1 cellular context compared by ENCODE assay signal in the genomic region with DNA sequence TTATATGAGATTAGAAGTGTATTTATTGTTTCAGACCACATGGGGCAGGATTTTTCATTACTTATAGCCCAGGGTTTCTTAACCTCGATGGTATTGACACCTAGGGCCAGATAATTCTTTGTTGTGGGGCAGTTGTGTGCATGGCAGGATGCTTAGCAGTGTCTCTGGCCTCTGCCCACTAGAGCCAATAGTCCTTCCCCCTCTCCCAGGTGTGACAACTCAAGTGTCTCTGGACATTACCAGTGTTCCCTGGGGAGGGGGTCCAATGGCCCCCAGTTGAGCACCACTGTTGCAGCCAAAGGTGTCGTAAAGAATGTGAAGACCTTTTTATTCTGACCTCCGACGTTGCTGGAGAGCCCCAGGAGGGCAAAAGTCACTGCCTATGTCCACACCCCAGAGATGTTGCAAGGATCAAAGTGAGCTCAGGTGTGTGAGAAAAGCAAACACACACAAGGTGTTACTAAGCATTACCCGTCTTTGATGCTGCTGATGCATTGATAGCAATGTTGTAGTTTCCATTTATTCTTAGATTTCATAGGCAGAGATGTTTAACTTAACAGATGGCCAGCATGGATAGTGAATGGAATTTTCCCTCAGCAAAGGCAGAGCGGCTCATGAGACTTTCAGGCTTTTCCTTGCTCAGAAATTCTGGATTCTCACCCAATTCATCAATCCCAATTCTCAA.
TF ChIP-seq lines count a peak whose summit lies in the region.

No MANE protein-coding gene starts in this region.

TF ChIP-seq in HepG2, 621 proteins besides CTCF, POLR2A, EP300 and RAD21 (continued from another document and continues in another):
- TF ChIP-seq, protein P1, sequence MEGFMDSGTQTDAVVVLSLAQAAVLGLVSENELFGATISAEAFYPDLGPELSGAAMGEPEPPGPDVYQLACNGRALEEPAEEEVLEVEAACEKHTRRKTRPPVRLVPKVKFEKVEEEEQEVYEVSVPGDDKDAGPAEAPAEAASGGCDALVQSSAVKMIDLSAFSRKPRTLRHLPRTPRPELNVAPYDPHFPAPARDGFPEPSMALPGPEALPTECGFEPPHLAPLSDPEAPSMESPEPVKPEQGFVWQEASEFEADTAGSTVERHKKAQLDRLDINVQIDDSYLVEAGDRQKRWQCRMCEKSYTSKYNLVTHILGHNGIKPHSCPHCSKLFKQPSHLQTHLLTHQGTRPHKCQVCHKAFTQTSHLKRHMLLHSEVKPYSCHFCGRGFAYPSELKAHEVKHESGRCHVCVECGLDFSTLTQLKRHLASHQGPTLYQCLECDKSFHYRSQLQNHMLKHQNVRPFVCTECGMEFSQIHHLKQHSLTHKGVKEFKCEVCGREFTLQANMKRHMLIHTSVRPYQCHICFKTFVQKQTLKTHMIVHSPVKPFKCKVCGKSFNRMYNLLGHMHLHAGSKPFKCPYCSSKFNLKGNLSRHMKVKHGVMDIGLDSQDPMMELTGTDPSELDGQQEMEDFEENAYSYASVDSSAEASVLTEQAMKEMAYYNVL (CRISPR knock-in tag; IDR thresholded peaks at IDR 0.05; ENCODE audit: borderline replicate concordance): peak; percentile 98
- TF ChIP-seq SOX6 (IDR thresholded peaks at IDR 0.05) (no peak), SOX6 (CRISPR knock-in tag; IDR thresholded peaks at IDR 0.05) (peak; percentile 99), SRSF9 (IDR thresholded peaks at IDR 0.05; ENCODE audit: borderline replicate concordance, insufficient read depth, low read depth, low read length, poor library complexity, severe bottlenecking) (no peak), MEF2D (CRISPR knock-in tag; IDR thresholded peaks at IDR 0.05) (peak; percentile 99), GPN1 (CRISPR knock-in tag; IDR thresholded peaks at IDR 0.05; ENCODE audit: borderline replicate concordance) (no peak), ZNF629 (CRISPR knock-in tag; conservative IDR thresholded peaks at IDR 0.05) (peak; percentile 80), MEIS1 (CRISPR knock-in tag; IDR thresholded peaks at IDR 0.05; ENCODE audit: borderline replicate concordance) (peak; percentile 95), GATA4 (IDR thresholded peaks at IDR 0.05; ENCODE audit: borderline replicate concordance, low read depth) (peak; percentile 100), ZNF343 (CRISPR knock-in tag; IDR thresholded peaks at IDR 0.05) (no peak; the same call in 1 of the 2 replicates), ARHGAP35 (CRISPR knock-in tag; IDR thresholded peaks at IDR 0.05; ENCODE audit: borderline replicate concordance) (no peak), CHCHD3 (CRISPR knock-in tag; IDR thresholded peaks at IDR 0.05) (no peak), CHD2 (IDR thresholded peaks at IDR 0.05; ENCODE audit: low read depth, low read length) (no peak), KDM4B (CRISPR knock-in tag; IDR thresholded peaks at IDR 0.05) (peak; percentile 98; the same call in 1 of the 2 replicates), PPARG (CRISPR knock-in tag; conservative IDR thresholded peaks at IDR 0.05) (peak; percentile 99), ZFAT (CRISPR knock-in tag; conservative IDR thresholded peaks at IDR 0.05) (no peak), AKAP8 (CRISPR knock-in tag; IDR thresholded peaks at IDR 0.05) (peak; percentile 97), ISL2 (CRISPR knock-in tag; IDR thresholded peaks at IDR 0.05) (peak; percentile 100), ZNF747 (CRISPR knock-in tag; IDR thresholded peaks at IDR 0.05; ENCODE audit: borderline replicate concordance) (peak; percentile 89; the same call in 1 of the 2 replicates), TP53 (CRISPR knock-in tag; conservative IDR thresholded peaks at IDR 0.05) (peak; percentile 95), NR2F6 (IDR thresholded peaks at IDR 0.05) (peak; percentile 100), NR2F6 (CRISPR knock-in tag; IDR thresholded peaks at IDR 0.05) (peak; percentile 100), FOXJ3 (CRISPR knock-in tag; IDR thresholded peaks at IDR 0.05; ENCODE audit: borderline replicate concordance) (peak; percentile 100)
- TF ChIP-seq, protein P2, sequence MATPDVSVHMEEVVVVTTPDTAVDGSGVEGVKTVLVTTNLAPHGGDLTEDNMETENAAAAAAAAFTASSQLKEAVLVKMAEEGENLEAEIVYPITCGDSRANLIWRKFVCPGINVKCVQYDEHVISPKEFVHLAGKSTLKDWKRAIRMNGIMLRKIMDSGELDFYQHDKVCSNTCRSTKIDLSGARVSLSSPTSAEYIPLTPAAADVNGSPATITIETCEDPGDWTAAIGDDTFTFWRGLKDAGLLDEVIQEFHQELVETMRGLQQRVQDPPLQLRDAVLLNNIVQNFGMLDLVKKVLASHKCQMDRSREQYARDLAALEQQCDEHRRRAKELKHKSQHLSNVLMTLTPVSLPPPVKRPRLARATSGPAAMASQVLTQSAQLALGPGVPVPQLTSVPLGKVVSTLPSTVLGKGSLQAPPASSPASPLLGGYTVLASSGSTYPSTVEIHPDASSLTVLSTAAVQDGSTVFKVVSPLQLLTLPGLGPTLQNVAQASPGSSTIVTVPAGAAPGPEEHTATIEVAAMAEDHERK (CRISPR knock-in tag; IDR thresholded peaks at IDR 0.05; ENCODE audit: low read depth): no peak
- TF ChIP-seq, protein P3, sequence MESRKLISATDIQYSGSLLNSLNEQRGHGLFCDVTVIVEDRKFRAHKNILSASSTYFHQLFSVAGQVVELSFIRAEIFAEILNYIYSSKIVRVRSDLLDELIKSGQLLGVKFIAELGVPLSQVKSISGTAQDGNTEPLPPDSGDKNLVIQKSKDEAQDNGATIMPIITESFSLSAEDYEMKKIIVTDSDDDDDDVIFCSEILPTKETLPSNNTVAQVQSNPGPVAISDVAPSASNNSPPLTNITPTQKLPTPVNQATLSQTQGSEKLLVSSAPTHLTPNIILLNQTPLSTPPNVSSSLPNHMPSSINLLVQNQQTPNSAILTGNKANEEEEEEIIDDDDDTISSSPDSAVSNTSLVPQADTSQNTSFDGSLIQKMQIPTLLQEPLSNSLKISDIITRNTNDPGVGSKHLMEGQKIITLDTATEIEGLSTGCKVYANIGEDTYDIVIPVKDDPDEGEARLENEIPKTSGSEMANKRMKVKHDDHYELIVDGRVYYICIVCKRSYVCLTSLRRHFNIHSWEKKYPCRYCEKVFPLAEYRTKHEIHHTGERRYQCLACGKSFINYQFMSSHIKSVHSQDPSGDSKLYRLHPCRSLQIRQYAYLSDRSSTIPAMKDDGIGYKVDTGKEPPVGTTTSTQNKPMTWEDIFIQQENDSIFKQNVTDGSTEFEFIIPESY (CRISPR knock-in tag; IDR thresholded peaks at IDR 0.05): peak; percentile 93
- TF ChIP-seq, protein P4, sequence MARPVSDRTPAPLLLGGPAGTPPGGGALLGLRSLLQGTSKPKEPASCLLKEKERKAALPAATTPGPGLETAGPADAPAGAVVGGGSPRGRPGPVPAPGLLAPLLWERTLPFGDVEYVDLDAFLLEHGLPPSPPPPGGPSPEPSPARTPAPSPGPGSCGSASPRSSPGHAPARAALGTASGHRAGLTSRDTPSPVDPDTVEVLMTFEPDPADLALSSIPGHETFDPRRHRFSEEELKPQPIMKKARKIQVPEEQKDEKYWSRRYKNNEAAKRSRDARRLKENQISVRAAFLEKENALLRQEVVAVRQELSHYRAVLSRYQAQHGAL (CRISPR knock-in tag; IDR thresholded peaks at IDR 0.05; ENCODE audit: not compliant biosample characterization): no peak
- TF ChIP-seq, protein P5, sequence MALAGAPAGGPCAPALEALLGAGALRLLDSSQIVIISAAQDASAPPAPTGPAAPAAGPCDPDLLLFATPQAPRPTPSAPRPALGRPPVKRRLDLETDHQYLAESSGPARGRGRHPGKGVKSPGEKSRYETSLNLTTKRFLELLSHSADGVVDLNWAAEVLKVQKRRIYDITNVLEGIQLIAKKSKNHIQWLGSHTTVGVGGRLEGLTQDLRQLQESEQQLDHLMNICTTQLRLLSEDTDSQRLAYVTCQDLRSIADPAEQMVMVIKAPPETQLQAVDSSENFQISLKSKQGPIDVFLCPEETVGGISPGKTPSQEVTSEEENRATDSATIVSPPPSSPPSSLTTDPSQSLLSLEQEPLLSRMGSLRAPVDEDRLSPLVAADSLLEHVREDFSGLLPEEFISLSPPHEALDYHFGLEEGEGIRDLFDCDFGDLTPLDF (CRISPR knock-in tag; IDR thresholded peaks at IDR 0.05): peak; percentile 81
- TF ChIP-seq, protein P6, sequence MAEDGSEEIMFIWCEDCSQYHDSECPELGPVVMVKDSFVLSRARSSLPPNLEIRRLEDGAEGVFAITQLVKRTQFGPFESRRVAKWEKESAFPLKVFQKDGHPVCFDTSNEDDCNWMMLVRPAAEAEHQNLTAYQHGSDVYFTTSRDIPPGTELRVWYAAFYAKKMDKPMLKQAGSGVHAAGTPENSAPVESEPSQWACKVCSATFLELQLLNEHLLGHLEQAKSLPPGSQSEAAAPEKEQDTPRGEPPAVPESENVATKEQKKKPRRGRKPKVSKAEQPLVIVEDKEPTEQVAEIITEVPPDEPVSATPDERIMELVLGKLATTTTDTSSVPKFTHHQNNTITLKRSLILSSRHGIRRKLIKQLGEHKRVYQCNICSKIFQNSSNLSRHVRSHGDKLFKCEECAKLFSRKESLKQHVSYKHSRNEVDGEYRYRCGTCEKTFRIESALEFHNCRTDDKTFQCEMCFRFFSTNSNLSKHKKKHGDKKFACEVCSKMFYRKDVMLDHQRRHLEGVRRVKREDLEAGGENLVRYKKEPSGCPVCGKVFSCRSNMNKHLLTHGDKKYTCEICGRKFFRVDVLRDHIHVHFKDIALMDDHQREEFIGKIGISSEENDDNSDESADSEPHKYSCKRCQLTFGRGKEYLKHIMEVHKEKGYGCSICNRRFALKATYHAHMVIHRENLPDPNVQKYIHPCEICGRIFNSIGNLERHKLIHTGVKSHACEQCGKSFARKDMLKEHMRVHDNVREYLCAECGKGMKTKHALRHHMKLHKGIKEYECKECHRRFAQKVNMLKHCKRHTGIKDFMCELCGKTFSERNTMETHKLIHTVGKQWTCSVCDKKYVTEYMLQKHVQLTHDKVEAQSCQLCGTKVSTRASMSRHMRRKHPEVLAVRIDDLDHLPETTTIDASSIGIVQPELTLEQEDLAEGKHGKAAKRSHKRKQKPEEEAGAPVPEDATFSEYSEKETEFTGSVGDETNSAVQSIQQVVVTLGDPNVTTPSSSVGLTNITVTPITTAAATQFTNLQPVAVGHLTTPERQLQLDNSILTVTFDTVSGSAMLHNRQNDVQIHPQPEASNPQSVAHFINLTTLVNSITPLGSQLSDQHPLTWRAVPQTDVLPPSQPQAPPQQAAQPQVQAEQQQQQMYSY (CRISPR knock-in tag; IDR thresholded peaks at IDR 0.05): peak; percentile 68; the same call in 1 of the 2 replicates
- TF ChIP-seq, protein P7, sequence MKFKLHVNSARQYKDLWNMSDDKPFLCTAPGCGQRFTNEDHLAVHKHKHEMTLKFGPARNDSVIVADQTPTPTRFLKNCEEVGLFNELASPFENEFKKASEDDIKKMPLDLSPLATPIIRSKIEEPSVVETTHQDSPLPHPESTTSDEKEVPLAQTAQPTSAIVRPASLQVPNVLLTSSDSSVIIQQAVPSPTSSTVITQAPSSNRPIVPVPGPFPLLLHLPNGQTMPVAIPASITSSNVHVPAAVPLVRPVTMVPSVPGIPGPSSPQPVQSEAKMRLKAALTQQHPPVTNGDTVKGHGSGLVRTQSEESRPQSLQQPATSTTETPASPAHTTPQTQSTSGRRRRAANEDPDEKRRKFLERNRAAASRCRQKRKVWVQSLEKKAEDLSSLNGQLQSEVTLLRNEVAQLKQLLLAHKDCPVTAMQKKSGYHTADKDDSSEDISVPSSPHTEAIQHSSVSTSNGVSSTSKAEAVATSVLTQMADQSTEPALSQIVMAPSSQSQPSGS (CRISPR knock-in tag; IDR thresholded peaks at IDR 0.05): peak; percentile 98
- TF ChIP-seq, protein P8, sequence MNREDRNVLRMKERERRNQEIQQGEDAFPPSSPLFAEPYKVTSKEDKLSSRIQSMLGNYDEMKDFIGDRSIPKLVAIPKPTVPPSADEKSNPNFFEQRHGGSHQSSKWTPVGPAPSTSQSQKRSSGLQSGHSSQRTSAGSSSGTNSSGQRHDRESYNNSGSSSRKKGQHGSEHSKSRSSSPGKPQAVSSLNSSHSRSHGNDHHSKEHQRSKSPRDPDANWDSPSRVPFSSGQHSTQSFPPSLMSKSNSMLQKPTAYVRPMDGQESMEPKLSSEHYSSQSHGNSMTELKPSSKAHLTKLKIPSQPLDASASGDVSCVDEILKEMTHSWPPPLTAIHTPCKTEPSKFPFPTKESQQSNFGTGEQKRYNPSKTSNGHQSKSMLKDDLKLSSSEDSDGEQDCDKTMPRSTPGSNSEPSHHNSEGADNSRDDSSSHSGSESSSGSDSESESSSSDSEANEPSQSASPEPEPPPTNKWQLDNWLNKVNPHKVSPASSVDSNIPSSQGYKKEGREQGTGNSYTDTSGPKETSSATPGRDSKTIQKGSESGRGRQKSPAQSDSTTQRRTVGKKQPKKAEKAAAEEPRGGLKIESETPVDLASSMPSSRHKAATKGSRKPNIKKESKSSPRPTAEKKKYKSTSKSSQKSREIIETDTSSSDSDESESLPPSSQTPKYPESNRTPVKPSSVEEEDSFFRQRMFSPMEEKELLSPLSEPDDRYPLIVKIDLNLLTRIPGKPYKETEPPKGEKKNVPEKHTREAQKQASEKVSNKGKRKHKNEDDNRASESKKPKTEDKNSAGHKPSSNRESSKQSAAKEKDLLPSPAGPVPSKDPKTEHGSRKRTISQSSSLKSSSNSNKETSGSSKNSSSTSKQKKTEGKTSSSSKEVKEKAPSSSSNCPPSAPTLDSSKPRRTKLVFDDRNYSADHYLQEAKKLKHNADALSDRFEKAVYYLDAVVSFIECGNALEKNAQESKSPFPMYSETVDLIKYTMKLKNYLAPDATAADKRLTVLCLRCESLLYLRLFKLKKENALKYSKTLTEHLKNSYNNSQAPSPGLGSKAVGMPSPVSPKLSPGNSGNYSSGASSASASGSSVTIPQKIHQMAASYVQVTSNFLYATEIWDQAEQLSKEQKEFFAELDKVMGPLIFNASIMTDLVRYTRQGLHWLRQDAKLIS (CRISPR knock-in tag; IDR thresholded peaks at IDR 0.05): no peak; the same call in 1 of the 2 replicates
- TF ChIP-seq, protein P9, sequence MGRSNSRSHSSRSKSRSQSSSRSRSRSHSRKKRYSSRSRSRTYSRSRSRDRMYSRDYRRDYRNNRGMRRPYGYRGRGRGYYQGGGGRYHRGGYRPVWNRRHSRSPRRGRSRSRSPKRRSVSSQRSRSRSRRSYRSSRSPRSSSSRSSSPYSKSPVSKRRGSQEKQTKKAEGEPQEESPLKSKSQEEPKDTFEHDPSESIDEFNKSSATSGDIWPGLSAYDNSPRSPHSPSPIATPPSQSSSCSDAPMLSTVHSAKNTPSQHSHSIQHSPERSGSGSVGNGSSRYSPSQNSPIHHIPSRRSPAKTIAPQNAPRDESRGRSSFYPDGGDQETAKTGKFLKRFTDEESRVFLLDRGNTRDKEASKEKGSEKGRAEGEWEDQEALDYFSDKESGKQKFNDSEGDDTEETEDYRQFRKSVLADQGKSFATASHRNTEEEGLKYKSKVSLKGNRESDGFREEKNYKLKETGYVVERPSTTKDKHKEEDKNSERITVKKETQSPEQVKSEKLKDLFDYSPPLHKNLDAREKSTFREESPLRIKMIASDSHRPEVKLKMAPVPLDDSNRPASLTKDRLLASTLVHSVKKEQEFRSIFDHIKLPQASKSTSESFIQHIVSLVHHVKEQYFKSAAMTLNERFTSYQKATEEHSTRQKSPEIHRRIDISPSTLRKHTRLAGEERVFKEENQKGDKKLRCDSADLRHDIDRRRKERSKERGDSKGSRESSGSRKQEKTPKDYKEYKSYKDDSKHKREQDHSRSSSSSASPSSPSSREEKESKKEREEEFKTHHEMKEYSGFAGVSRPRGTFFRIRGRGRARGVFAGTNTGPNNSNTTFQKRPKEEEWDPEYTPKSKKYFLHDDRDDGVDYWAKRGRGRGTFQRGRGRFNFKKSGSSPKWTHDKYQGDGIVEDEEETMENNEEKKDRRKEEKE (IDR thresholded peaks at IDR 0.05): no peak
